ENCODE assay signal across 20 cellular contexts in genomic region chr2:85178154-85178553, GRCh38. TPM values are rescaled to one million over a fixed set of nuclear protein-coding genes. Genes with fewer than 3 reads are reported as not detected.
DNase-seq lines count a peak whose midpoint lies in the region; ATAC-seq and TF ChIP-seq lines count a peak whose summit lies in the region.
"Had no signal": no experiment of that assay in that cellular context is flagged by ENCODE, and none has a peak within 500 bp of the region (broad histone marks: within the 10 kb centered on the region; RNA-seq: fewer than 3 reads in every experiment).

No MANE protein-coding gene starts in this region.

- H3K9me3 Mint-ChIP-seq in activated CD4-positive, alpha-beta memory T cell treated with anti-CD3 and anti-CD28 coated beads, Interleukin-2, amount 10 ng/mL, durations not matched to agents 7 days and 5 days = no peaks in the 10 kb centered on the region
- no peaks in the 10 kb centered on the region for H3K9me3 Mint-ChIP-seq in activated CD4-positive, alpha-beta memory T cell treated with anti-CD3 and anti-CD28 coated beads for 36 hours
- H3K9me3 Mint-ChIP-seq in WTC11 = no peaks in the 10 kb centered on the region
- H3K9me3 Mint-ChIP-seq in progenitor cell of endocrine pancreas (ENCODE audit: low read depth) = no peaks in the 10 kb centered on the region
- no peaks in the 10 kb centered on the region for H3K9me3 Mint-ChIP-seq in immature natural killer cell

- H3K9ac ChIP-seq in iPS-18a (ENCODE audit: low read length) = no peak overlapping the region
- H3K9ac ChIP-seq: BLaER1 had no signal

- ATAC-seq in WTC11 (no peak), HG02852 (IDR thresholded peaks at IDR 0.05; ENCODE audit: unreplicated experiment) (no peak)

- peaks cover 3% of the 10 kb centered on the region for H3K36me3 ChIP-seq in iPS-18a (ENCODE audit: control insufficient read depth, low read depth, low read length)
- H3K36me3 ChIP-seq: BLaER1, Peyer's patch had no signal

- intact Hi-C loops in activated CD4-positive, alpha-beta memory T cell treated with anti-CD3 and anti-CD28 coated beads for 36 hours (cut with micrococcal nuclease) = no loop called here

- CTCF ChIA-PET in activated CD4-positive, alpha-beta memory T cell treated with anti-CD3 and anti-CD28 coated beads, Interleukin-2, amount 10 ng/mL, durations not matched to agents 7 days and 5 days (lab: Charles Lee) = interaction anchor here (0.8 to 1.1 kb wide), 2 partner anchors 8 to 48 kb away, joined by 3 read pairs; no protein-coding TSS in a partner anchor
- CTCF ChIA-PET in activated CD4-positive, alpha-beta memory T cell treated with anti-CD3 and anti-CD28 coated beads for 36 hours (lab: Charles Lee) = no interaction called here
- CTCF ChIA-PET in WTC11 (lab: Charles Lee) = interaction anchor here (0.7 to 4.9 kb wide), 11 partner anchors 7 to 122 kb away, joined by 3 to 25 read pairs (median 10); partner anchors contain the start of gene TCF7L1

- H3K9me3 ChIP-seq in iPS-18a (ENCODE audit: control insufficient read depth, low read depth, low read length) = no peaks in the 10 kb centered on the region
- H3K9me3 ChIP-seq: Peyer's patch had no signal

- TF ChIP-seq CTCF in WTC11 (IDR thresholded peaks at IDR 0.05) = no peak
- no peak for TF ChIP-seq CTCF in progenitor cell of endocrine pancreas (IDR thresholded peaks at IDR 0.05; ENCODE audit: unreplicated experiment)

- no peaks in the 10 kb centered on the region for H3K27me3 ChIP-seq in iPS-18a (ENCODE audit: control insufficient read depth, insufficient read depth, low read length)
- H3K27me3 ChIP-seq: BLaER1, Peyer's patch had no signal

- POLR2A ChIA-PET in activated CD4-positive, alpha-beta memory T cell treated with anti-CD3 and anti-CD28 coated beads, Interleukin-2, amount 10 ng/mL, durations not matched to agents 7 days and 5 days (lab: Charles Lee) = interaction anchor here (0.5 to 1.1 kb wide), 2 partner anchors 201 to 399 kb away, joined by 3 read pairs; partner anchors contain the start of gene VAMP8
- POLR2A ChIA-PET in activated CD4-positive, alpha-beta memory T cell treated with anti-CD3 and anti-CD28 coated beads for 36 hours (lab: Charles Lee) = no interaction called here
- POLR2A ChIA-PET in WTC11 (lab: Charles Lee) = no interaction called here

- peaks cover 7% of the 10 kb centered on the region for H3K27me3 Mint-ChIP-seq in activated CD4-positive, alpha-beta memory T cell treated with anti-CD3 and anti-CD28 coated beads, Interleukin-2, amount 10 ng/mL, durations not matched to agents 7 days and 5 days
- H3K27me3 Mint-ChIP-seq in activated CD4-positive, alpha-beta memory T cell treated with anti-CD3 and anti-CD28 coated beads for 36 hours = peaks cover 5% of the 10 kb centered on the region
- H3K27me3 Mint-ChIP-seq in WTC11 (ENCODE audit: low read depth) (no peaks in the 10 kb centered on the region), progenitor cell of endocrine pancreas (no peaks in the 10 kb centered on the region), immature natural killer cell (ENCODE audit: low read depth in 3 of 3) (peaks cover 3 to 8% (median 8%) of the 10 kb centered on the region in 3 donors)

- no peak overlapping the region for H3K27ac ChIP-seq in iPS-18a (ENCODE audit: low read length)
- H3K27ac ChIP-seq: BLaER1, HL-60, Peyer's patch had no signal

- H3K36me3 Mint-ChIP-seq in activated CD4-positive, alpha-beta memory T cell treated with anti-CD3 and anti-CD28 coated beads, Interleukin-2, amount 10 ng/mL, durations not matched to agents 7 days and 5 days (ENCODE audit: low read depth) = no peaks in the 10 kb centered on the region
- no peaks in the 10 kb centered on the region for H3K36me3 Mint-ChIP-seq in activated CD4-positive, alpha-beta memory T cell treated with anti-CD3 and anti-CD28 coated beads for 36 hours
- H3K36me3 Mint-ChIP-seq in WTC11 (peaks cover 11% of the 10 kb centered on the region), progenitor cell of endocrine pancreas (ENCODE audit: insufficient read depth) (no peaks in the 10 kb centered on the region), immature natural killer cell (no peaks in the 10 kb centered on the region)

- H3K4me3 ChIP-seq in iPS-18a (ENCODE audit: low read length) = peak overlapping the region; percentile 3
- H3K4me3 ChIP-seq: BLaER1, Peyer's patch had no signal

- H3K4me1 Mint-ChIP-seq in activated CD4-positive, alpha-beta memory T cell treated with anti-CD3 and anti-CD28 coated beads, Interleukin-2, amount 10 ng/mL, durations not matched to agents 7 days and 5 days = peaks cover 11% of the 10 kb centered on the region
- no peaks in the 10 kb centered on the region for H3K4me1 Mint-ChIP-seq in activated CD4-positive, alpha-beta memory T cell treated with anti-CD3 and anti-CD28 coated beads for 36 hours (ENCODE audit: low read depth)
- H3K4me1 Mint-ChIP-seq in WTC11 = peaks cover 92% of the 10 kb centered on the region
- peaks cover 61% of the 10 kb centered on the region for H3K4me1 Mint-ChIP-seq in progenitor cell of endocrine pancreas (ENCODE audit: low read depth)
- H3K4me1 Mint-ChIP-seq in immature natural killer cell = peaks cover 11 to 16% of the 10 kb centered on the region in 2 donors

- no peak for DNase-seq in activated CD4-positive, alpha-beta memory T cell treated with anti-CD3 and anti-CD28 coated beads, Interleukin-2, amount 10 ng/mL, durations not matched to agents 7 days and 5 days
- DNase-seq in activated CD4-positive, alpha-beta memory T cell treated with anti-CD3 and anti-CD28 coated beads for 36 hours = no peak
- DNase-seq in WTC11 (ENCODE audit: low spot score) (no peak), progenitor cell of endocrine pancreas (ENCODE audit: low spot score, unreplicated experiment) (no peak), immature natural killer cell (no peak)
- DNase-seq in activated CD4-positive, alpha-beta T cell treated with anti-CD3 and anti-CD28 coated beads for 48 hours = no peak
- DNase-seq: 8988T, DMS79, Karpas-422, MM.1S, NCI-H1105, NCI-H187, NCI-H446 treated with DMSO at 0.1 percent for 48 hours, NCI-H774, Right ventricle myocardium superior had no signal

- H3K4me1 ChIP-seq in iPS-18a (ENCODE audit: control insufficient read depth, low read depth, low read length) = peaks cover 59% of the 10 kb centered on the region

- H3K4me3 Mint-ChIP-seq in activated CD4-positive, alpha-beta memory T cell treated with anti-CD3 and anti-CD28 coated beads, Interleukin-2, amount 10 ng/mL, durations not matched to agents 7 days and 5 days = no peak overlapping the region
- H3K4me3 Mint-ChIP-seq in activated CD4-positive, alpha-beta memory T cell treated with anti-CD3 and anti-CD28 coated beads for 36 hours = no peak overlapping the region
- H3K4me3 Mint-ChIP-seq in WTC11 (peak overlapping the region; percentile 14), progenitor cell of endocrine pancreas (ENCODE audit: low read depth) (no peak overlapping the region), immature natural killer cell (peak overlapping the region in 1 of 5 donors; percentile 0)

- H3K27ac Mint-ChIP-seq in activated CD4-positive, alpha-beta memory T cell treated with anti-CD3 and anti-CD28 coated beads, Interleukin-2, amount 10 ng/mL, durations not matched to agents 7 days and 5 days = peak overlapping the region; percentile 23
- no peak overlapping the region for H3K27ac Mint-ChIP-seq in activated CD4-positive, alpha-beta memory T cell treated with anti-CD3 and anti-CD28 coated beads for 36 hours
- H3K27ac Mint-ChIP-seq in WTC11 = peak overlapping the region; percentile 98
- H3K27ac Mint-ChIP-seq in progenitor cell of endocrine pancreas = peak overlapping the region; percentile 77
- H3K27ac Mint-ChIP-seq in immature natural killer cell = peak overlapping the region in 2 of 6 donors; percentile 15 to 55

TF ChIP-seq in WTC11, 78 proteins besides CTCF, POLR2A, EP300 and RAD21 (continues in another document):
- TF ChIP-seq SMAD4 (CRISPR knock-in tag; IDR thresholded peaks at IDR 0.05) (no peak), JAZF1 (CRISPR knock-in tag; IDR thresholded peaks at IDR 0.05) (no peak), USF1 (CRISPR knock-in tag; IDR thresholded peaks at IDR 0.05) (no peak), ZNF671 (CRISPR knock-in tag; IDR thresholded peaks at IDR 0.05) (no peak), NFYB (CRISPR knock-in tag; conservative IDR thresholded peaks at IDR 0.05; ENCODE audit: low read depth) (no peak)
- TF ChIP-seq, protein P1, sequence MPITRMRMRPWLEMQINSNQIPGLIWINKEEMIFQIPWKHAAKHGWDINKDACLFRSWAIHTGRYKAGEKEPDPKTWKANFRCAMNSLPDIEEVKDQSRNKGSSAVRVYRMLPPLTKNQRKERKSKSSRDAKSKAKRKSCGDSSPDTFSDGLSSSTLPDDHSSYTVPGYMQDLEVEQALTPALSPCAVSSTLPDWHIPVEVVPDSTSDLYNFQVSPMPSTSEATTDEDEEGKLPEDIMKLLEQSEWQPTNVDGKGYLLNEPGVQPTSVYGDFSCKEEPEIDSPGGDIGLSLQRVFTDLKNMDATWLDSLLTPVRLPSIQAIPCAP (CRISPR knock-in tag; IDR thresholded peaks at IDR 0.05) = no peak

RNA-seq across cellular contexts. Expression of gene TCF7L1, which starts 45.0 kb away (rescaled TPM):
- total RNA-seq in activated CD4-positive, alpha-beta memory T cell treated with anti-CD3 and anti-CD28 coated beads, Interleukin-2, amount 10 ng/mL, durations not matched to agents 7 days and 5 days = under 1 TPM in 1 of 2 experiments, not detected in 1; 0.08 TPM
- total RNA-seq in activated CD4-positive, alpha-beta memory T cell treated with anti-CD3 and anti-CD28 coated beads for 36 hours = under 1 TPM in 1 of 2 experiments, not detected in 1; 0.07 TPM
- total RNA-seq in WTC11 (2021) (104 to 108 TPM (median 106 TPM) in 3 replicates), progenitor cell of endocrine pancreas (57.2 and 62.7 TPM in 2 replicates)
- polyA plus RNA-seq in immature natural killer cell = under 1 TPM in 1 of 3 donors, not detected in 2; 0.12 TPM

Comparison
In these comparisons a context has a peak if more than half of its experiments do, and no peak if none do; other contexts are left out.
1. RNA of gene TCF7L1, which starts 45.0 kb away (total RNA-seq): 104 to 108 TPM in WTC11 and 57.2 to 62.7 TPM in progenitor cell of endocrine pancreas; 0.08 TPM in activated CD4-positive, alpha-beta memory T cell treated with anti-CD3 and anti-CD28 coated beads, Interleukin-2, amount 10 ng/mL, durations not matched to agents 7 days and 5 days and 0.07 TPM in activated CD4-positive, alpha-beta memory T cell treated with anti-CD3 and anti-CD28 coated beads for 36 hours; every median in the first group is over 10 times any median in the second.